Comparison of ENCODE assay signal across 18 cellular contexts in the genomic region with DNA sequence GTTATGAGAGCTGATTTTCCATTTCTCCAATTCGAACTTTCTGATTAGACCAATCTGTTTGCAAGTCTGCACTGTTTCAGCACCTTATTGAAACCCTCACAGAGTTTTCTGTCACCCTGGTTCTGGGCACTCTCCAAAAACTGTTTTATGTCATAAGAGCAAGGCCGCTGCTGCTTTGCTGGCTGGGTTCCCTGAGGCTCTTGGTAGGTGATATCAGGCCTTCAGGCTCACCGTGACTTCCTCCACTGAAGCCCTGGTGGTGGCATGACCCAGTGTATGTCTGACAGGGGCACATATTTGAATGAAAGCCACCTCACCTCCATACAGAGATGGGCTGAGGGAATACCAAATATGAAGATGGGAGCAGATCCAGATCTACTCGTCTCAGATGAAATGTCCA. TPM values are rescaled to one million over a fixed set of nuclear protein-coding genes. Genes with fewer than 3 reads are reported as not detected.
A peak's percentile ranks its signal among the peaks of the same experiment; 100 is the strongest.
DNase-seq lines count a peak whose midpoint lies in the region; ATAC-seq and TF ChIP-seq lines count a peak whose summit lies in the region.
"Had no signal": no experiment of that assay in that cellular context is flagged by ENCODE, and none has a peak within 500 bp of the region (broad histone marks: within the 10 kb centered on the region; RNA-seq: fewer than 3 reads in every experiment).

No MANE protein-coding gene starts in this region.

- no peak for TF ChIP-seq POLR2A in thyroid gland (IDR thresholded peaks at IDR 0.05)
- TF ChIP-seq POLR2A in suprapubic skin (IDR thresholded peaks at IDR 0.05): no peak

- no peak overlapping the region for H2BK15ac ChIP-seq in mesenchymal stem cell (ENCODE audit: low read depth, poor library complexity, severe bottlenecking)

- no peak overlapping the region for H2BK120ac ChIP-seq in mesenchymal stem cell (ENCODE audit: low read depth, low read length)

- H3K4ac ChIP-seq in mesenchymal stem cell (ENCODE audit: low read depth in 1 of 2, low read length in 2 of 2): no peak overlapping the region

- peak; percentile 92 for ATAC-seq in Right ventricle myocardium inferior
- ATAC-seq in GM21786 (IDR thresholded peaks at IDR 0.05; ENCODE audit: unreplicated experiment): no peak
- ATAC-seq in GM18858 (IDR thresholded peaks at IDR 0.05; ENCODE audit: unreplicated experiment): no peak
- ATAC-seq: A549; CD8-positive, alpha-beta T cell; mucosa of descending colon had no signal

- peak overlapping the region; percentile 57 for H3K27ac Mint-ChIP-seq in endothelial cell (ENCODE audit: unreplicated experiment)
- H3K27ac Mint-ChIP-seq: activated naive CD4-positive, alpha-beta T cell treated with anti-CD3 and anti-CD28 coated beads, Interleukin-2, amount 10 ng/mL, durations not matched to agents 7 days and 5 days; CD8-positive, alpha-beta T cell had no signal

- no peak overlapping the region for H3K14ac ChIP-seq in mesenchymal stem cell (ENCODE audit: low read length in 2 of 2)

- peaks cover 0 to 18% of the 10 kb centered on the region in 2 donors for H3K4me1 ChIP-seq in right atrium auricular region
- no peaks in the 10 kb centered on the region for H3K4me1 ChIP-seq in mesenchymal stem cell (ENCODE audit: control insufficient read depth, insufficient read depth, low read depth, low read length)
- H3K4me1 ChIP-seq in thyroid gland: peaks cover 34 to 35% of the 10 kb centered on the region in 2 donors
- no peaks in the 10 kb centered on the region for H3K4me1 ChIP-seq in suprapubic skin
- H3K4me1 ChIP-seq: A549 had no signal

- H3K4me2 ChIP-seq in mesenchymal stem cell (ENCODE audit: low read length, poor library complexity, severe bottlenecking): no peak overlapping the region
- H3K4me2 ChIP-seq: A549 had no signal

- no peak overlapping the region for H2BK5ac ChIP-seq in mesenchymal stem cell (ENCODE audit: low read depth, low read length, poor library complexity, severe bottlenecking)

- intact Hi-C loops in Right ventricle myocardium inferior (cut with DNase I): loop anchor here (10.0 kb wide), 1 partner anchor 154 kb away; no protein-coding TSS in a partner anchor
- intact Hi-C loops in thyroid gland (cut with DNase I): no loop called here

- no peak overlapping the region for H4K8ac ChIP-seq in mesenchymal stem cell (ENCODE audit: low read length)

- peak; percentile 81 for DNase-seq in Right ventricle myocardium inferior (ENCODE audit: missing footprints)
- no peak for DNase-seq in right atrium auricular region (ENCODE audit: low spot score)
- DNase-seq in endothelial cell (ENCODE audit: low spot score): no peak
- no peak for DNase-seq in mesenchymal stem cell
- DNase-seq in thyroid gland: peak; percentile 78 to 84
- DNase-seq in suprapubic skin (ENCODE audit: low spot score in 2 of 2): no peak
- DNase-seq: activated naive CD4-positive, alpha-beta T cell treated with anti-CD3 and anti-CD28 coated beads, Interleukin-2, amount 10 ng/mL, durations not matched to agents 7 days and 5 days; CD8-positive, alpha-beta T cell; foreskin melanocyte; GDM1; mucosa of descending colon; NCI-H1694; NCI-H524 treated with DMSO at 0.1 percent for 48 hours; stimulated activated CD4-positive, alpha-beta T cell treated with anti-CD3 and anti-CD28 coated beads, Interleukin-15, amount 100 ng/mL, for 24 hours had no signal

- peaks cover 2% of the 10 kb centered on the region for H3K27me3 Mint-ChIP-seq in endothelial cell (ENCODE audit: unreplicated experiment)
- H3K27me3 Mint-ChIP-seq: activated naive CD4-positive, alpha-beta T cell treated with anti-CD3 and anti-CD28 coated beads, Interleukin-2, amount 10 ng/mL, durations not matched to agents 7 days and 5 days had no signal

- H3K4me3 ChIP-seq in right atrium auricular region: no peak overlapping the region
- no peak overlapping the region for H3K4me3 ChIP-seq in mesenchymal stem cell (ENCODE audit: insufficient read depth in 1 of 2, low read depth in 1 of 2, low read length in 2 of 2)
- no peak overlapping the region for H3K4me3 ChIP-seq in thyroid gland (replicated peaks in 1 of 3)
- H3K4me3 ChIP-seq in suprapubic skin: no peak overlapping the region
- H3K4me3 ChIP-seq: A549, mucosa of descending colon, thoracic aorta had no signal

- no peak overlapping the region for H4K91ac ChIP-seq in mesenchymal stem cell (ENCODE audit: low read length)

- H3K9me3 ChIP-seq in right atrium auricular region: no peaks in the 10 kb centered on the region
- no peaks in the 10 kb centered on the region for H3K9me3 ChIP-seq in mesenchymal stem cell (ENCODE audit: control insufficient read depth, low read length)
- no peaks in the 10 kb centered on the region for H3K9me3 ChIP-seq in thyroid gland
- no peaks in the 10 kb centered on the region for H3K9me3 ChIP-seq in suprapubic skin
- H3K9me3 ChIP-seq: A549, mucosa of descending colon, thoracic aorta had no signal

- no peak overlapping the region for H2AFZ ChIP-seq in mesenchymal stem cell (ENCODE audit: low read depth, low read length)

- TF ChIP-seq EP300 in suprapubic skin (IDR thresholded peaks at IDR 0.05): no peak

- no peaks in the 10 kb centered on the region for H3K36me3 ChIP-seq in right atrium auricular region
- H3K36me3 ChIP-seq in mesenchymal stem cell (ENCODE audit: control insufficient read depth in 1 of 2, insufficient read depth in 2 of 2, low read depth in 1 of 2, low read length in 2 of 2): peaks cover 0 to 49% of the 10 kb centered on the region in 2 experiments
- no peaks in the 10 kb centered on the region for H3K36me3 ChIP-seq in thyroid gland
- no peaks in the 10 kb centered on the region for H3K36me3 ChIP-seq in suprapubic skin
- H3K36me3 ChIP-seq: thoracic aorta had no signal

- no peak overlapping the region for H3K18ac ChIP-seq in mesenchymal stem cell (ENCODE audit: low read depth in 1 of 2, low read length in 2 of 2)

- H3K4me3 Mint-ChIP-seq in endothelial cell (ENCODE audit: unreplicated experiment): no peak overlapping the region
- H3K4me3 Mint-ChIP-seq: activated naive CD4-positive, alpha-beta T cell treated with anti-CD3 and anti-CD28 coated beads, Interleukin-2, amount 10 ng/mL, durations not matched to agents 7 days and 5 days; CD8-positive, alpha-beta T cell had no signal

- H3K9me3 Mint-ChIP-seq in endothelial cell (ENCODE audit: unreplicated experiment): no peaks in the 10 kb centered on the region
- H3K9me3 Mint-ChIP-seq: activated naive CD4-positive, alpha-beta T cell treated with anti-CD3 and anti-CD28 coated beads, Interleukin-2, amount 10 ng/mL, durations not matched to agents 7 days and 5 days; CD8-positive, alpha-beta T cell had no signal

- H3K27me3 ChIP-seq in right atrium auricular region (no peaks in the 10 kb centered on the region), mesenchymal stem cell (ENCODE audit: control insufficient read depth in 1 of 2, insufficient read depth in 1 of 2, low read length in 2 of 2) (no peaks in the 10 kb centered on the region), thyroid gland (no peaks in the 10 kb centered on the region), suprapubic skin (no peaks in the 10 kb centered on the region)

- H3K27ac ChIP-seq in right atrium auricular region (peak overlapping the region in 1 of 2 donors; percentile 63), mesenchymal stem cell (ENCODE audit: low read length, poor library complexity, severe bottlenecking) (no peak overlapping the region), thyroid gland (peak overlapping the region in 2 of 3 donors; percentile 25 to 55), suprapubic skin (no peak overlapping the region)
- H3K27ac ChIP-seq: A549, thoracic aorta had no signal

- TF ChIP-seq CTCF in right atrium auricular region (IDR thresholded peaks at IDR 0.05) (peak in 1 of 2 donors; percentile 8), endothelial cell (IDR thresholded peaks at IDR 0.05; ENCODE audit: unreplicated experiment) (no peak), thyroid gland (IDR thresholded peaks at IDR 0.05) (peak in 2 of 6 experiments; percentile 8 to 34), suprapubic skin (IDR thresholded peaks at IDR 0.05) (no peak)

- WGBS in mesenchymal stem cell: 64% methylated on average over 4 of the region's 4 CpGs
- 33 to 46% methylated on average over 4 of the region's 4 CpGs for WGBS in thyroid gland, 2 donors
- WGBS in suprapubic skin: 70% methylated on average over 4 of the region's 4 CpGs

- H2AK5ac ChIP-seq in mesenchymal stem cell (ENCODE audit: low read length, severe bottlenecking): no peak overlapping the region

- peaks cover 2% of the 10 kb centered on the region for H3K4me1 Mint-ChIP-seq in endothelial cell (ENCODE audit: unreplicated experiment)

- peak overlapping the region; percentile 43 for H3K9ac ChIP-seq in mesenchymal stem cell (ENCODE audit: low read length)

- H2BK12ac ChIP-seq in mesenchymal stem cell (ENCODE audit: low read length in 2 of 2): no peak overlapping the region

- no peak overlapping the region for H3K23ac ChIP-seq in mesenchymal stem cell (ENCODE audit: low read length in 2 of 2)

- no peaks in the 10 kb centered on the region for H3K36me3 Mint-ChIP-seq in endothelial cell (ENCODE audit: low read depth, unreplicated experiment)

- peaks cover 2% of the 10 kb centered on the region for H3K79me1 ChIP-seq in mesenchymal stem cell (replicated peaks; ENCODE audit: low read length, poor library complexity, severe bottlenecking)

RNA-seq across cellular contexts. Expression of gene RABGEF1, which starts 8.3 kb away (rescaled TPM):
- total RNA-seq in Right ventricle myocardium inferior (16.4 TPM), right atrium auricular region (10 to 100 TPM; 16.3 to 25.5 TPM), endothelial cell (ENCODE audit: unreplicated experiment) (19.2 TPM), thyroid gland (10 to 100 TPM; 31.0 to 55.1 (median 47.9) TPM), suprapubic skin (10 to 100 TPM; 37.2 to 72.4 (median 43.8) TPM)
- polyA plus RNA-seq in mesenchymal stem cell (2013, experiment 1 of 2): 15.6 TPM
- 16.4 TPM for polyA plus RNA-seq in mesenchymal stem cell (2013, experiment 2 of 2)

Comparison
In these comparisons a context has a peak if more than half of its experiments do, and no peak if none do; other contexts are left out.
1. DNase-seq: peak in Right ventricle myocardium inferior (single experiment) and thyroid gland (2 of 2); none in right atrium auricular region (single experiment), endothelial cell (single experiment), mesenchymal stem cell (single experiment) and suprapubic skin (0 of 2).
2. H3K27ac ChIP-seq: peak in thyroid gland (2 of 3); none in mesenchymal stem cell (single experiment) and suprapubic skin (single experiment).